In the genomic region with DNA sequence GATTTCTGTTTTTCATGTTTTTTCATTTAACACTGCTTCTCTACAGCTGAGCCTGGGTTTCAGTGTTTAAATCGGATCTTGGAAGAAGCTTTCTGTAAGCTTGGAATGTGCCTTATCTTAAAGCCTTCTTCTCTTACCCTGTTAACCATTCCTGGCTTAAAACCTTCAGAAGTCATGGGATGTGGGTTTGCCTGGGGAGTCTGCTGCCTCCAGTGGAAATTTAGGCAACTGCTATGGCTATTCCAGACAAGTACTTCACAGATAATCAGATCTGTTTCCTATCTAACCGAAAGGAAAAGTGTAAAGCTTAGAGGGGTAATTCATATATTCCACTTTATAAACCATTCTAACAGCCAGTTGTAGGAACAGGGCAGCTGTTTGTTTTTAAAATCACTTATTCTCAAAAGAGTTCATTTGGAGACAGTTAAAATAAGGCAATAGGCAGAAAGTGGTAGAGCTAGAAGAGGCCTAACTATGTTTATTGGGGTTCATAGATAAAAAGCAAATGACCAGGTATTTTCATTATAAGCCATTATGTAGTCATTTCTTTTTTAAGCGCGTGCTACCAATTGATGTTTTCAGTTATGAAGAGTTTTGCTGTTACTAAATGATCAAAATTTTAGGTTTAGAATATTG, we compare ENCODE assay signal across 8 cellular contexts.
DNase-seq lines count a peak whose midpoint lies in the region; ATAC-seq and TF ChIP-seq lines count a peak whose summit lies in the region.

No MANE protein-coding gene starts in this region.

- no peak for ATAC-seq in HG02678 (IDR thresholded peaks at IDR 0.05; ENCODE audit: unreplicated experiment)
- no peak for ATAC-seq in HG03045 (IDR thresholded peaks at IDR 0.05; ENCODE audit: unreplicated experiment)
- ATAC-seq in GM18505 (IDR thresholded peaks at IDR 0.05; ENCODE audit: unreplicated experiment), result no peak

- peaks cover 5% of the 10 kb centered on the region for H3K79me2 ChIP-seq in parathyroid adenoma

- H3K4me1 ChIP-seq in parathyroid adenoma, result peaks cover 5% of the 10 kb centered on the region

- no peaks in the 10 kb centered on the region for H3K27me3 ChIP-seq in parathyroid adenoma (ENCODE audit: control insufficient read depth, insufficient read depth, low read length)

- no peak for TF ChIP-seq POLR2A in GM18505 (IDR thresholded peaks at IDR 0.05; ENCODE audit: borderline replicate concordance, extremely low read depth, insufficient read depth, insufficient read length)

- in situ Hi-C loops in Caki2 (cut with HindIII; ENCODE audit: low pct_unique_long_range_greater_than_20kb, low sequenced_read_pairs), result no loop called here

- no peak overlapping the region for H2AFZ ChIP-seq in parathyroid adenoma

- peak; percentile 60 for TF ChIP-seq CTCF in parathyroid adenoma (IDR thresholded peaks at IDR 0.05)

- no peak overlapping the region for H3K4me3 ChIP-seq in parathyroid adenoma (ENCODE audit: low read depth, low read length)

- H3K36me3 ChIP-seq in parathyroid adenoma (ENCODE audit: control insufficient read depth, insufficient read depth, low read length), result no peaks in the 10 kb centered on the region

- no peaks in the 10 kb centered on the region for H3K9me3 ChIP-seq in parathyroid adenoma (ENCODE audit: control insufficient read depth, low read length)

- DNase-seq in Caki2 (ENCODE audit: low read depth) (peak; percentile 38), HT1080 (ENCODE audit: low read depth) (peak; percentile 51), SK-N-DZ (ENCODE audit: low spot score) (peak; percentile 71), fibroblast of the conjunctiva (ENCODE audit: low read depth) (peak; percentile 55)

- H3K9ac ChIP-seq in parathyroid adenoma, result no peak overlapping the region

- no peak overlapping the region for H3K27ac ChIP-seq in parathyroid adenoma

- H3K4me2 ChIP-seq in parathyroid adenoma (ENCODE audit: low read length), result peak overlapping the region; percentile 23
